21 cellular contexts compared by ENCODE assay signal in genomic region chr7:742791-743190, GRCh38.
"Had no signal": no experiment of that assay in that cellular context is flagged by ENCODE, and none has a peak within 500 bp of the region (broad histone marks: within the 10 kb centered on the region; RNA-seq: fewer than 3 reads in every experiment).

No MANE protein-coding gene starts in this region.

- H3K27ac Mint-ChIP-seq: activated naive CD4-positive, alpha-beta T cell treated with anti-CD3 and anti-CD28 coated beads for 36 hours; activated naive CD8-positive, alpha-beta T cell treated with anti-CD3 and anti-CD28 coated beads, Interleukin-2, amount 10 ng/mL, durations not matched to agents 7 days and 5 days; activated T-cell treated with anti-CD3 and anti-CD28 coated beads, Interleukin-2, amount 50 U/mL, for 24 hours; activated T-helper 17 cell treated with anti-CD3 and anti-CD28 coated beads, Interleukin-2, amount 50 U/mL, for 72 hours; endodermal cell; memory B cell; stimulated activated naive B cell treated with anti-CD40 and anti-IgM and Interleukin-4, amounts not matched to agents 10 μg/mL and 1 μg/mL and 100 μg/mL, for 72 hours had no signal

- DNase-seq: activated CD4-positive, alpha-beta T cell treated with anti-CD3 and anti-CD28 coated beads for 1 hour; activated CD8-positive, alpha-beta memory T cell treated with anti-CD3 and anti-CD28 coated beads for 24 hours; activated CD8-positive, alpha-beta memory T cell treated with anti-CD3 and anti-CD28 coated beads, Interleukin-2, amount 50 U/mL, for 4 hours; activated naive CD4-positive, alpha-beta T cell treated with anti-CD3 and anti-CD28 coated beads for 36 hours; activated T-cell treated with anti-CD3 and anti-CD28 coated beads, Interleukin-2, amount 50 U/mL, for 24 hours; amniotic stem cell; cerebellar nuclear complex; endodermal cell; heart right ventricle; islet precursor cell; left colon; small intestine; stimulated activated CD4-positive, alpha-beta T cell treated with anti-CD3 and anti-CD28 coated beads, Interleukin-2, amount 100 ng/mL, for 24 hours; stimulated activated naive B cell treated with anti-CD40 and anti-IgM and Interleukin-4, amounts not matched to agents 10 μg/mL and 1 μg/mL and 100 μg/mL, for 72 hours had no signal

- H3K9me3 ChIP-seq: breast epithelium, heart right ventricle, right lobe of liver had no signal

- H3K27ac ChIP-seq: breast epithelium, coronary artery, heart right ventricle, right lobe of liver, VCaP had no signal

- H3K4me3 Mint-ChIP-seq: activated naive CD4-positive, alpha-beta T cell treated with anti-CD3 and anti-CD28 coated beads for 36 hours; activated naive CD8-positive, alpha-beta T cell treated with anti-CD3 and anti-CD28 coated beads, Interleukin-2, amount 10 ng/mL, durations not matched to agents 7 days and 5 days; activated T-cell treated with anti-CD3 and anti-CD28 coated beads, Interleukin-2, amount 50 U/mL, for 24 hours; activated T-helper 17 cell treated with anti-CD3 and anti-CD28 coated beads, Interleukin-2, amount 50 U/mL, for 72 hours; endodermal cell; memory B cell; stimulated activated naive B cell treated with anti-CD40 and anti-IgM and Interleukin-4, amounts not matched to agents 10 μg/mL and 1 μg/mL and 100 μg/mL, for 72 hours had no signal

- H3K4me3 ChIP-seq: breast epithelium, coronary artery, heart right ventricle, right lobe of liver had no signal

- H3K27me3 Mint-ChIP-seq: activated naive CD8-positive, alpha-beta T cell treated with anti-CD3 and anti-CD28 coated beads, Interleukin-2, amount 10 ng/mL, durations not matched to agents 7 days and 5 days; activated T-cell treated with anti-CD3 and anti-CD28 coated beads, Interleukin-2, amount 50 U/mL, for 24 hours; activated T-helper 17 cell treated with anti-CD3 and anti-CD28 coated beads, Interleukin-2, amount 50 U/mL, for 72 hours; memory B cell; stimulated activated naive B cell treated with anti-CD40 and anti-IgM and Interleukin-4, amounts not matched to agents 10 μg/mL and 1 μg/mL and 100 μg/mL, for 72 hours had no signal

- H3K9me3 Mint-ChIP-seq: activated naive CD4-positive, alpha-beta T cell treated with anti-CD3 and anti-CD28 coated beads for 36 hours; activated naive CD8-positive, alpha-beta T cell treated with anti-CD3 and anti-CD28 coated beads, Interleukin-2, amount 10 ng/mL, durations not matched to agents 7 days and 5 days; activated T-cell treated with anti-CD3 and anti-CD28 coated beads, Interleukin-2, amount 50 U/mL, for 24 hours; activated T-helper 17 cell treated with anti-CD3 and anti-CD28 coated beads, Interleukin-2, amount 50 U/mL, for 72 hours; endodermal cell; memory B cell; stimulated activated naive B cell treated with anti-CD40 and anti-IgM and Interleukin-4, amounts not matched to agents 10 μg/mL and 1 μg/mL and 100 μg/mL, for 72 hours had no signal

- ATAC-seq: activated T-helper 17 cell treated with anti-CD3 and anti-CD28 coated beads, Interleukin-2, amount 50 U/mL, for 72 hours; heart right ventricle; stimulated activated naive B cell treated with anti-CD40 and anti-IgM and Interleukin-4, amounts not matched to agents 10 μg/mL and 1 μg/mL and 100 μg/mL, for 72 hours had no signal

- H3K4me1 ChIP-seq: breast epithelium, right lobe of liver had no signal

- H3K36me3 ChIP-seq: breast epithelium, right lobe of liver had no signal

- H3K27me3 ChIP-seq: breast epithelium, heart right ventricle, right lobe of liver had no signal

- H3K4me1 Mint-ChIP-seq: endodermal cell had no signal
